Comparison of ENCODE assay signal across 25 cellular contexts in genomic region chr17:57067162-57067561, GRCh38.
"Had no signal": no experiment of that assay in that cellular context is flagged by ENCODE, and none has a peak within 500 bp of the region (broad histone marks: within the 10 kb centered on the region; RNA-seq: fewer than 3 reads in every experiment).

No MANE protein-coding gene starts in this region.

- DNase-seq: activated CD4-positive, alpha-beta T cell treated with anti-CD3 and anti-CD28 coated beads, Interleukin-2, amount 10 ng/mL, durations not matched to agents 7 days and 5 days; activated CD4-positive, CD25-positive, alpha-beta regulatory T cell treated with anti-CD3 and anti-CD28 coated beads, Interleukin-2, amount 50 U/mL, for 72 hours; activated CD8-positive, alpha-beta memory T cell treated with anti-CD3 and anti-CD28 coated beads, Interleukin-2, amount 10 ng/mL, durations not matched to agents 7 days and 5 days; activated CD8-positive, alpha-beta T cell treated with anti-CD3 and anti-CD28 coated beads for 36 hours; activated gamma-delta T cell; activated naive CD4-positive, alpha-beta T cell treated with anti-CD3 and anti-CD28 coated beads, Interleukin-2, amount 50 U/mL, for 16 hours; activated naive CD8-positive, alpha-beta T cell treated with anti-CD3 and anti-CD28 coated beads, Interleukin-2, amount 50 U/mL, for 24 hours; activated T-cell treated with anti-CD3 and anti-CD28 coated beads for 4 hours; erythroblast; foreskin melanocyte; kidney; lower lobe of right lung; pancreas; psoas muscle; stimulated activated CD4-positive, alpha-beta T cell treated with anti-CD3 and anti-CD28 coated beads, Interleukin-12 subunit alpha, Interleukin-12 subunit beta, amount 100 ng/mL, for 4 hours; stimulated activated CD4-positive, alpha-beta T cell treated with anti-CD3 and anti-CD28 coated beads, Interleukin-4, amount 100 ng/mL, for 4 hours; substantia nigra; T-helper 17 cell had no signal

- H3K27ac ChIP-seq: cardiac muscle cell, lower lobe of right lung, neutrophil, pancreas, psoas muscle, right atrium auricular region, tibial nerve, VCaP had no signal

- H3K9me3 ChIP-seq: lower lobe of right lung, neutrophil, pancreas, psoas muscle, right atrium auricular region, tibial nerve had no signal

- H3K36me3 ChIP-seq: cardiac muscle cell, lower lobe of right lung, neutrophil, pancreas, right atrium auricular region, tibial nerve had no signal

- H3K4me3 ChIP-seq: cardiac muscle cell, lower lobe of right lung, pancreas, psoas muscle, right atrium auricular region, tibial nerve had no signal

- H3K4me1 ChIP-seq: lower lobe of right lung, pancreas, psoas muscle, right atrium auricular region, tibial nerve had no signal

- H3K27ac Mint-ChIP-seq: activated CD4-positive, alpha-beta T cell treated with anti-CD3 and anti-CD28 coated beads, Interleukin-2, amount 10 ng/mL, durations not matched to agents 7 days and 5 days; activated CD8-positive, alpha-beta memory T cell treated with anti-CD3 and anti-CD28 coated beads, Interleukin-2, amount 10 ng/mL, durations not matched to agents 7 days and 5 days; activated CD8-positive, alpha-beta T cell treated with anti-CD3 and anti-CD28 coated beads for 36 hours; activated naive CD8-positive, alpha-beta T cell treated with anti-CD3 and anti-CD28 coated beads, Interleukin-2, amount 50 U/mL, for 24 hours; natural killer cell treated with Interleukin-12 subunit alpha and Interleukin-12 subunit beta and Interleukin-15 and Interleukin-18, amount 100 ng/mL, for 72 hours; stimulated activated naive CD8-positive, alpha-beta T cell treated with anti-CD3 and anti-CD28 coated beads, Interleukin-15, Interleukin-2, amounts not matched to agents 100 ng/mL and 50 ng/mL, for 24 hours; T-helper 17 cell had no signal

- H3K4me3 Mint-ChIP-seq: activated CD4-positive, alpha-beta T cell treated with anti-CD3 and anti-CD28 coated beads, Interleukin-2, amount 10 ng/mL, durations not matched to agents 7 days and 5 days; activated CD8-positive, alpha-beta memory T cell treated with anti-CD3 and anti-CD28 coated beads, Interleukin-2, amount 10 ng/mL, durations not matched to agents 7 days and 5 days; activated CD8-positive, alpha-beta T cell treated with anti-CD3 and anti-CD28 coated beads for 36 hours; activated naive CD8-positive, alpha-beta T cell treated with anti-CD3 and anti-CD28 coated beads, Interleukin-2, amount 50 U/mL, for 24 hours; natural killer cell treated with Interleukin-12 subunit alpha and Interleukin-12 subunit beta and Interleukin-15 and Interleukin-18, amount 100 ng/mL, for 72 hours; stimulated activated naive CD8-positive, alpha-beta T cell treated with anti-CD3 and anti-CD28 coated beads, Interleukin-15, Interleukin-2, amounts not matched to agents 100 ng/mL and 50 ng/mL, for 24 hours; T-helper 17 cell had no signal

- H3K9me3 Mint-ChIP-seq: activated CD4-positive, alpha-beta T cell treated with anti-CD3 and anti-CD28 coated beads, Interleukin-2, amount 10 ng/mL, durations not matched to agents 7 days and 5 days; activated CD8-positive, alpha-beta T cell treated with anti-CD3 and anti-CD28 coated beads for 36 hours; activated naive CD8-positive, alpha-beta T cell treated with anti-CD3 and anti-CD28 coated beads, Interleukin-2, amount 50 U/mL, for 24 hours; natural killer cell treated with Interleukin-12 subunit alpha and Interleukin-12 subunit beta and Interleukin-15 and Interleukin-18, amount 100 ng/mL, for 72 hours; stimulated activated naive CD8-positive, alpha-beta T cell treated with anti-CD3 and anti-CD28 coated beads, Interleukin-15, Interleukin-2, amounts not matched to agents 100 ng/mL and 50 ng/mL, for 24 hours had no signal

- ATAC-seq: activated CD8-positive, alpha-beta memory T cell treated with anti-CD3 and anti-CD28 coated beads, Interleukin-2, amount 10 ng/mL, durations not matched to agents 7 days and 5 days; activated CD8-positive, alpha-beta T cell treated with anti-CD3 and anti-CD28 coated beads for 36 hours; activated naive CD8-positive, alpha-beta T cell treated with anti-CD3 and anti-CD28 coated beads, Interleukin-2, amount 50 U/mL, for 24 hours; natural killer cell treated with Interleukin-12 subunit alpha and Interleukin-12 subunit beta and Interleukin-15 and Interleukin-18, amount 100 ng/mL, for 72 hours; pancreas; psoas muscle; T-helper 17 cell had no signal

- H3K36me3 Mint-ChIP-seq: activated CD8-positive, alpha-beta memory T cell treated with anti-CD3 and anti-CD28 coated beads, Interleukin-2, amount 10 ng/mL, durations not matched to agents 7 days and 5 days; natural killer cell treated with Interleukin-12 subunit alpha and Interleukin-12 subunit beta and Interleukin-15 and Interleukin-18, amount 100 ng/mL, for 72 hours had no signal

- H3K4me1 Mint-ChIP-seq: activated CD4-positive, alpha-beta T cell treated with anti-CD3 and anti-CD28 coated beads, Interleukin-2, amount 10 ng/mL, durations not matched to agents 7 days and 5 days; activated CD8-positive, alpha-beta memory T cell treated with anti-CD3 and anti-CD28 coated beads, Interleukin-2, amount 10 ng/mL, durations not matched to agents 7 days and 5 days; activated naive CD8-positive, alpha-beta T cell treated with anti-CD3 and anti-CD28 coated beads, Interleukin-2, amount 50 U/mL, for 24 hours; T-helper 17 cell had no signal

- H3K27me3 ChIP-seq: cardiac muscle cell, pancreas, right atrium auricular region, tibial nerve had no signal
